In genomic region chr11:125295922-125296321, GRCh38 we compare ENCODE assay signal across 27 cellular contexts.
"Had no signal": no experiment of that assay in that cellular context is flagged by ENCODE, and none has a peak within 500 bp of the region (broad histone marks: within the 10 kb centered on the region; RNA-seq: fewer than 3 reads in every experiment).

No MANE protein-coding gene starts in this region.

- H3K4me1 ChIP-seq: upper lobe of left lung, vagina had no signal

- H3K36me3 ChIP-seq: adrenal gland, cardiac muscle cell, gastroesophageal sphincter, upper lobe of left lung, vagina had no signal

- H3K27ac ChIP-seq: adrenal gland, cardiac muscle cell, coronary artery, gastroesophageal sphincter, vagina had no signal

- H3K9me3 ChIP-seq: adrenal gland, gastroesophageal sphincter, mucosa of descending colon, upper lobe of left lung, vagina had no signal

- ATAC-seq: gastroesophageal sphincter; left lobe of liver; mucosa of descending colon; natural killer cell treated with Interleukin-12 subunit alpha and Interleukin-12 subunit beta and Interleukin-15 and Interleukin-18, amount 100 ng/mL, for 72 hours had no signal

- H3K4me3 ChIP-seq: adrenal gland, cardiac muscle cell, coronary artery, dorsolateral prefrontal cortex, gastroesophageal sphincter, lung, mucosa of descending colon, upper lobe of left lung, vagina had no signal

- H3K27me3 ChIP-seq: adrenal gland, cardiac muscle cell, gastroesophageal sphincter, upper lobe of left lung, vagina had no signal

- DNase-seq: activated CD4-positive, alpha-beta memory T cell treated with anti-CD3 and anti-CD28 coated beads for 36 hours; activated CD4-positive, alpha-beta T cell treated with anti-CD3 and anti-CD28 coated beads, Interleukin-2, amount 10 ng/mL, durations not matched to agents 24 days and 14 days; activated CD4-positive, CD25-positive, alpha-beta regulatory T cell treated with anti-CD3 and anti-CD28 coated beads, Interleukin-2, amount 50 U/mL, for 72 hours; activated CD8-positive, alpha-beta memory T cell treated with anti-CD3 and anti-CD28 coated beads, Interleukin-2, amount 50 U/mL, for 4 hours; activated effector memory CD4-positive, alpha-beta T cell treated with anti-CD3 and anti-CD28 coated beads, Interleukin-2, amount 50 U/mL, for 16 hours; activated naive CD4-positive, alpha-beta T cell treated with anti-CD3 and anti-CD28 coated beads for 36 hours; activated naive CD8-positive, alpha-beta T cell treated with anti-CD3 and anti-CD28 coated beads for 36 hours; activated T-cell treated with anti-CD3 and anti-CD28 coated beads, Interleukin-2, amount 50 U/mL, for 1 hour; adrenal gland; dorsolateral prefrontal cortex; effector memory CD4-positive, alpha-beta T cell; erythroblast; hypothalamus; immature natural killer cell; mesendoderm; stimulated activated CD4-positive, alpha-beta T cell treated with anti-CD3 and anti-CD28 coated beads, Interleukin-12 subunit alpha, Interleukin-12 subunit beta, amount 100 ng/mL, for 4 hours; stimulated activated CD4-positive, alpha-beta T cell treated with anti-CD3 and anti-CD28 coated beads, Interleukin-4, amount 100 ng/mL, for 1 hour; T-helper 2 cell; upper lobe of left lung had no signal
